In the genomic region with DNA sequence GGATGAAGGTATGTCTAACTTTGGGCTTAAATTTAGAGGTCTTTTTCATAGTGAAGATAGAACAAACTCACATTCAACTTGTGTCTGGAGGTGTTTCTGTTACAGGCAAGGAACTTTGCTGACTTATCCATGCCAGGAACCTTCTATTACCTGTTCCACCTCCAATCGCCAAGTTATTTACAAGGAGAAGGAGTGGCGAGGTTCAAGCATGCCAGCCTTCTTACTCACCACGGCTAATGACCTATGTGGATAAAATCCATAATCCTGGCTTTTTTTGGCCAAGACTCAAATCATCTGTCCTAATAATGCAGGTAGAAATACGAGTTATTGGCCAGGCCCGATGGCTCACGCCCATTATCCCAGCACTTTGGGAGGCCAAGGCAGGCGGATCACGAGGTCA, we compare ENCODE assay signal across 29 cellular contexts.
"Had no signal": no experiment of that assay in that cellular context is flagged by ENCODE, and none has a peak within 500 bp of the region (broad histone marks: within the 10 kb centered on the region; RNA-seq: fewer than 3 reads in every experiment).

No MANE protein-coding gene starts in this region.

- H3K4me1 ChIP-seq: gastroesophageal sphincter, heart left ventricle, pancreas, right lobe of liver, suprapubic skin, transverse colon, upper lobe of right lung, vagina had no signal

- H3K9me3 ChIP-seq: gastroesophageal sphincter, neutrophil, pancreas, right lobe of liver, suprapubic skin, transverse colon, upper lobe of right lung, vagina had no signal

- H3K27me3 Mint-ChIP-seq: naive B cell; stimulated activated naive CD8-positive, alpha-beta T cell treated with anti-CD3 and anti-CD28 coated beads, Interleukin-15, amount 100 ng/mL, for 72 hours had no signal

- DNase-seq: dorsolateral prefrontal cortex; effector CD4-positive, alpha-beta T cell; foreskin fibroblast; heart left ventricle; kidney; mammary epithelial cell; naive B cell; pancreas; retina; right lobe of liver; stimulated activated CD4-positive, alpha-beta T cell treated with anti-CD3 and anti-CD28 coated beads, Interleukin-12 subunit alpha, Interleukin-12 subunit beta, amount 100 ng/mL, for 4 hours; stimulated activated CD4-positive, alpha-beta T cell treated with anti-CD3 and anti-CD28 coated beads, Interleukin-1b, Interleukin-23, amount 100 ng/mL, for 48 hours; stimulated activated CD4-positive, alpha-beta T cell treated with anti-CD3 and anti-CD28 coated beads, Interleukin-4, amount 100 ng/mL, for 1 hour; stimulated activated CD8-positive, alpha-beta memory T cell treated with anti-CD3 and anti-CD28 coated beads, Interleukin-4, amount 100 ng/mL, for 48 hours; stimulated activated naive CD4-positive, alpha-beta T cell; stimulated activated naive CD8-positive, alpha-beta T cell treated with anti-CD3 and anti-CD28 coated beads, Interleukin-15, amount 100 ng/mL, for 72 hours; transverse colon; upper lobe of right lung had no signal

- H3K4me3 ChIP-seq: dorsolateral prefrontal cortex, gastroesophageal sphincter, heart left ventricle, hepatocyte, pancreas, right lobe of liver, smooth muscle cell, suprapubic skin, transverse colon, upper lobe of right lung, vagina had no signal

- H3K27ac ChIP-seq: dorsolateral prefrontal cortex, gastroesophageal sphincter, heart left ventricle, hepatocyte, neutrophil, pancreas, right lobe of liver, suprapubic skin, transverse colon, upper lobe of right lung, vagina had no signal

- H3K4me2 ChIP-seq: hepatocyte, smooth muscle cell had no signal

- H3K9me3 Mint-ChIP-seq: neural crest cell had no signal

- FAIRE-seq: colon, endothelial cell of umbilical vein, kidney, pancreas had no signal

- H2AFZ ChIP-seq: hepatocyte had no signal

- H3K36me3 ChIP-seq: gastroesophageal sphincter, heart left ventricle, neutrophil, pancreas, right lobe of liver, suprapubic skin, transverse colon, upper lobe of right lung, vagina had no signal

- ATAC-seq: gastroesophageal sphincter; heart left ventricle; left lobe of liver; natural killer cell treated with Interleukin-12 subunit alpha and Interleukin-12 subunit beta and Interleukin-15 and Interleukin-18, amount 100 ng/mL, for 72 hours; pancreas; right lobe of liver; stimulated activated naive CD8-positive, alpha-beta T cell treated with anti-CD3 and anti-CD28 coated beads, Interleukin-15, amount 100 ng/mL, for 72 hours; upper lobe of right lung had no signal

- H3K36me3 Mint-ChIP-seq: naive B cell; natural killer cell treated with Interleukin-12 subunit alpha and Interleukin-12 subunit beta and Interleukin-15 and Interleukin-18, amount 100 ng/mL, for 72 hours had no signal

- H3K27me3 ChIP-seq: dorsolateral prefrontal cortex, gastroesophageal sphincter, heart left ventricle, hepatocyte, neutrophil, right lobe of liver, suprapubic skin, transverse colon, upper lobe of right lung, vagina had no signal

- H3K4me3 Mint-ChIP-seq: naive B cell; natural killer cell treated with Interleukin-12 subunit alpha and Interleukin-12 subunit beta and Interleukin-15 and Interleukin-18, amount 100 ng/mL, for 72 hours; neural crest cell; stimulated activated naive CD8-positive, alpha-beta T cell treated with anti-CD3 and anti-CD28 coated beads, Interleukin-15, amount 100 ng/mL, for 72 hours had no signal

- H3K4me1 Mint-ChIP-seq: naive B cell; stimulated activated naive CD8-positive, alpha-beta T cell treated with anti-CD3 and anti-CD28 coated beads, Interleukin-15, amount 100 ng/mL, for 72 hours had no signal

- H3K27ac Mint-ChIP-seq: natural killer cell treated with Interleukin-12 subunit alpha and Interleukin-12 subunit beta and Interleukin-15 and Interleukin-18, amount 100 ng/mL, for 72 hours; stimulated activated naive CD8-positive, alpha-beta T cell treated with anti-CD3 and anti-CD28 coated beads, Interleukin-15, amount 100 ng/mL, for 72 hours had no signal
